ENCODE assay signal across 30 cellular contexts in the genomic region with DNA sequence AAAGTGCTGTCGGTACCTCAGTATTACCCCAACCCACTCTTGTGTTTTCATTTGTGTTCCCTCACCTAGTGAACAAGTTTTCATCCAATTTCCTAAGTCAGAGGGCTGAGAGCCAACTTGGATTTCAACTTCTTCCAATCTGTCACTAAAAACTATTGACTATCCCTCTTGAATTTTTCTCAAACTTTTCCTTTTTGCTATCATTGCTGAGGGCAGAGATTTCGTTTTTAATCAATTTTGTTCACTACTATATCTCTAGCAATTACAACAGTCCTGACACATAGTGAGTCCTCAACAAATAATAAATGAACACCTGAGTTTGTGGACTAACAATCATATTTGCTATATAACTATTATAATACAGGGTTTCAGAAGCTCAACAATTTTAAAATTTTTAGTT. TPM values are rescaled to one million over a fixed set of nuclear protein-coding genes. Genes with fewer than 3 reads are reported as not detected.
"Had no signal": no experiment of that assay in that cellular context is flagged by ENCODE, and none has a peak within 500 bp of the region (broad histone marks: within the 10 kb centered on the region; RNA-seq: fewer than 3 reads in every experiment).

No MANE protein-coding gene starts in this region.

- H3K27me3 ChIP-seq: stomach, suprapubic skin, testis, thyroid gland, tibial artery, tibial nerve, transverse colon, upper lobe of left lung, upper lobe of right lung, uterus, vagina had no signal

- H3K9me3 ChIP-seq: stomach, suprapubic skin, testis, thoracic aorta, thyroid gland, tibial artery, tibial nerve, transverse colon, upper lobe of left lung, upper lobe of right lung, uterus, vagina had no signal

- FAIRE-seq: urothelium cell line had no signal

- H3K27ac ChIP-seq: stomach, suprapubic skin, testis, thoracic aorta, thyroid gland, tibial artery, tibial nerve, transverse colon, upper lobe of left lung, upper lobe of right lung, uterus, vagina had no signal

- H3K4me1 ChIP-seq: stomach, suprapubic skin, testis, thyroid gland, tibial artery, tibial nerve, transverse colon, upper lobe of left lung, upper lobe of right lung, uterus, vagina had no signal

- DNase-seq: stimulated activated CD4-positive, alpha-beta T cell treated with anti-CD3 and anti-CD28 coated beads, Interleukin-2, amount 100 ng/mL, for 48 hours; stimulated activated CD4-positive, alpha-beta T cell treated with anti-CD3 and anti-CD28 coated beads, Interleukin-4, amount 100 ng/mL, for 1 hour; stimulated activated CD4-positive, alpha-beta T cell treated with anti-CD3 and anti-CD28 coated beads, Interleukin-4, amount 100 ng/mL, for 24 hours; stimulated activated CD4-positive, alpha-beta T cell treated with anti-CD3 and anti-CD28 coated beads, Interleukin-4, amount 100 ng/mL, for 4 hours; stimulated activated CD8-positive, alpha-beta memory T cell treated with anti-CD3 and anti-CD28 coated beads, Interleukin-4, amount 100 ng/mL, for 48 hours; stimulated activated naive B cell treated with anti-CD40 and anti-IgM and Interleukin-4, amounts not matched to agents 10 μg/mL and 1 μg/mL and 100 μg/mL, for 72 hours; stimulated activated naive CD4-positive, alpha-beta T cell; stimulated activated naive CD4-positive, alpha-beta T cell treated with Interleukin-2 at 50 U/mL for 16 hours; stimulated activated naive CD8-positive, alpha-beta T cell treated with anti-CD3 and anti-CD28 coated beads, Interleukin-15, amount 100 ng/mL, for 72 hours; stimulated activated naive CD8-positive, alpha-beta T cell treated with anti-CD3 and anti-CD28 coated beads, Interleukin-15, Interleukin-2, amounts not matched to agents 100 U/mL and 50 U/mL, for 24 hours; stomach; substantia nigra; testis; thyroid gland; tibial artery; transverse colon; trophoblast cell; upper lobe of left lung; upper lobe of right lung; uterus had no signal

- ATAC-seq: stimulated activated effector memory CD8-positive, alpha-beta T cell treated with anti-CD3 and anti-CD28 coated beads, Interleukin-12 subunit alpha, Interleukin-12 subunit beta, amount 100 ng/mL, for 72 hours; stimulated activated memory B cell treated with anti-CD40 and anti-IgM and Interleukin-4, amounts not matched to agents 10 μg/mL and 1 μg/mL and 100 μg/mL, for 72 hours; stimulated activated naive B cell treated with anti-CD40 and anti-IgM and Interleukin-4, amounts not matched to agents 10 μg/mL and 1 μg/mL and 100 μg/mL, for 72 hours; stimulated activated naive CD8-positive, alpha-beta T cell treated with anti-CD3 and anti-CD28 coated beads, Interleukin-15, amount 100 ng/mL, for 72 hours; stimulated activated naive CD8-positive, alpha-beta T cell treated with anti-CD3 and anti-CD28 coated beads, Interleukin-15, Interleukin-2, amounts not matched to agents 100 U/mL and 50 U/mL, for 24 hours; upper lobe of right lung had no signal

- H3K4me3 ChIP-seq: stomach, suprapubic skin, testis, thoracic aorta, thyroid gland, tibial artery, tibial nerve, transverse colon, upper lobe of left lung, upper lobe of right lung, uterus, vagina had no signal

- H3K36me3 ChIP-seq: stomach, suprapubic skin, thoracic aorta, thyroid gland, tibial artery, tibial nerve, transverse colon, upper lobe of left lung, upper lobe of right lung, uterus, vagina had no signal

RNA-seq across cellular contexts. Expression of a gene that starts 29.0 kb away (rescaled TPM):
- total RNA-seq: suprapubic skin, temporal lobe, thoracic aorta, thyroid gland, tibial nerve, transverse colon, upper lobe of right lung, ureter, urinary bladder, uterus, vagina had no signal
- polyA plus RNA-seq: stomach, urinary bladder had no signal
